Comparison of ENCODE assay signal across 8 cellular contexts in genomic region chr10:25875555-25876165, GRCh38. TPM values are rescaled to one million over a fixed set of nuclear protein-coding genes. Genes with fewer than 3 reads are reported as not detected.
DNase-seq lines count a peak whose midpoint lies in the region; ATAC-seq lines count a peak whose summit lies in the region.

No MANE protein-coding gene starts in this region.

- no peaks in the 10 kb centered on the region for H3K36me3 Mint-ChIP-seq in effector memory CD8-positive, alpha-beta T cell (ENCODE audit: insufficient read depth)

- no peak overlapping the region for H3K4me3 Mint-ChIP-seq in effector memory CD8-positive, alpha-beta T cell

- no peak overlapping the region for H3K27ac ChIP-seq in mesenchymal stem cell (ENCODE audit: low read length, poor library complexity, severe bottlenecking)

- no peaks in the 10 kb centered on the region for H3K4me1 ChIP-seq in mesenchymal stem cell (ENCODE audit: control insufficient read depth, insufficient read depth, low read depth, low read length)

- no peaks in the 10 kb centered on the region for H3K9me3 Mint-ChIP-seq in effector memory CD8-positive, alpha-beta T cell

- no peaks in the 10 kb centered on the region for H3K36me3 ChIP-seq in mesenchymal stem cell (ENCODE audit: control insufficient read depth in 1 of 2, insufficient read depth in 2 of 2, low read depth in 1 of 2, low read length in 2 of 2)

- no peaks in the 10 kb centered on the region for H3K9me3 ChIP-seq in mesenchymal stem cell (ENCODE audit: control insufficient read depth, low read length)

- H3K4me2 ChIP-seq in mesenchymal stem cell (ENCODE audit: low read length, poor library complexity, severe bottlenecking): no peak overlapping the region

- H3K27me3 Mint-ChIP-seq in effector memory CD8-positive, alpha-beta T cell: no peaks in the 10 kb centered on the region

- no peak overlapping the region for H3K23ac ChIP-seq in mesenchymal stem cell (ENCODE audit: low read length in 2 of 2)

- no peak overlapping the region for H3K18ac ChIP-seq in mesenchymal stem cell (ENCODE audit: low read depth in 1 of 2, low read length in 2 of 2)

- no peak overlapping the region for H2BK120ac ChIP-seq in mesenchymal stem cell (ENCODE audit: low read depth, low read length)

- no peak overlapping the region for H2BK15ac ChIP-seq in mesenchymal stem cell (ENCODE audit: low read depth, poor library complexity, severe bottlenecking)

- no peaks in the 10 kb centered on the region for H3K4me1 Mint-ChIP-seq in effector memory CD8-positive, alpha-beta T cell (ENCODE audit: low read depth in 2 of 2)

- H3K4me3 ChIP-seq in mesenchymal stem cell (ENCODE audit: insufficient read depth in 1 of 2, low read depth in 1 of 2, low read length in 2 of 2): no peak overlapping the region

- no peak overlapping the region for H2AK5ac ChIP-seq in mesenchymal stem cell (ENCODE audit: low read length, severe bottlenecking)

- H2BK12ac ChIP-seq in mesenchymal stem cell (ENCODE audit: low read length in 2 of 2): no peak overlapping the region

- H3K14ac ChIP-seq in mesenchymal stem cell (ENCODE audit: low read length in 2 of 2): no peak overlapping the region

- H3K4ac ChIP-seq in mesenchymal stem cell (ENCODE audit: low read depth in 1 of 2, low read length in 2 of 2): no peak overlapping the region

- no peak overlapping the region for H2AFZ ChIP-seq in mesenchymal stem cell (ENCODE audit: low read depth, low read length)

- no peak overlapping the region for H2BK5ac ChIP-seq in mesenchymal stem cell (ENCODE audit: low read depth, low read length, poor library complexity, severe bottlenecking)

- H3K9ac ChIP-seq in mesenchymal stem cell (ENCODE audit: low read length): no peak overlapping the region

- no peak overlapping the region for H4K8ac ChIP-seq in mesenchymal stem cell (ENCODE audit: low read length)

- ATAC-seq in GM19463 (IDR thresholded peaks at IDR 0.05; ENCODE audit: unreplicated experiment) (peak; percentile 94), HG03558 (IDR thresholded peaks at IDR 0.05; ENCODE audit: extremely low read depth, unreplicated experiment) (peak; percentile 84)
- peak; percentile 49 for ATAC-seq in effector memory CD8-positive, alpha-beta T cell (replicated peaks)

- peaks cover 0 to 4% of the 10 kb centered on the region in 2 experiments for H3K27me3 ChIP-seq in mesenchymal stem cell (ENCODE audit: control insufficient read depth in 1 of 2, insufficient read depth in 1 of 2, low read length in 2 of 2)

- no peak overlapping the region for H4K91ac ChIP-seq in mesenchymal stem cell (ENCODE audit: low read length)

- no peaks in the 10 kb centered on the region for H3K79me1 ChIP-seq in mesenchymal stem cell (replicated peaks; ENCODE audit: low read length, poor library complexity, severe bottlenecking)

- WGBS in mesenchymal stem cell: 2% methylated on average over 5 of the region's 7 CpGs

- peak; percentile 49 for DNase-seq in COR-L47 (lab: John Stamatoyannopoulos, UW)
- peak; percentile 88 for DNase-seq in NCI-H69 (lab: John Stamatoyannopoulos, UW)
- peak; percentile 53 to 54 for DNase-seq in activated CD4-positive, alpha-beta T cell treated with anti-CD3 and anti-CD28 coated beads, Interleukin-2, amount 50 U/mL, for 4 hours
- DNase-seq in effector memory CD8-positive, alpha-beta T cell: peak; percentile 24 to 32 (median 31)
- DNase-seq in mesenchymal stem cell: peak; percentile 50
- DNase-seq in stimulated activated CD8-positive, alpha-beta memory T cell treated with anti-CD3 and anti-CD28 coated beads, Interleukin-2, amount 100 ng/mL, for 48 hours (ENCODE audit: low read depth in 2 of 2): peak; percentile 36 to 60

- H3K27ac Mint-ChIP-seq in effector memory CD8-positive, alpha-beta T cell: no peak overlapping the region

RNA-seq across cellular contexts. Expression of gene MYO3A, which starts 58.4 kb away (rescaled TPM):
- polyA plus RNA-seq in mesenchymal stem cell (2013, experiment 1 of 2): not detected
- not detected for polyA plus RNA-seq in mesenchymal stem cell (2013, experiment 2 of 2)

Comparison
In these comparisons a context has a peak if more than half of its experiments do, and no peak if none do; other contexts are left out.
1. DNase-seq: peak in every context shown above with its lines; median percentile 88 in NCI-H69; 54 in activated CD4-positive, alpha-beta T cell treated with anti-CD3 and anti-CD28 coated beads, Interleukin-2, amount 50 U/mL, for 4 hours; 50 in mesenchymal stem cell; 49 in COR-L47; 48 in stimulated activated CD8-positive, alpha-beta memory T cell treated with anti-CD3 and anti-CD28 coated beads, Interleukin-2, amount 100 ng/mL, for 48 hours; 31 in effector memory CD8-positive, alpha-beta T cell.